In genomic region chr16:81996664-81997529, GRCh38 we compare ENCODE assay signal across 10 cellular contexts. TPM values are rescaled to one million over a fixed set of nuclear protein-coding genes. Genes with fewer than 3 reads are reported as not detected.
DNase-seq lines count a peak whose midpoint lies in the region; ATAC-seq lines count a peak whose summit lies in the region.
"Had no signal": no experiment of that assay in that cellular context is flagged by ENCODE, and none has a peak within 500 bp of the region (broad histone marks: within the 10 kb centered on the region; RNA-seq: fewer than 3 reads in every experiment).

No MANE protein-coding gene starts in this region.

- no peaks in the 10 kb centered on the region for H3K9me3 ChIP-seq in NT2/D1 (ENCODE audit: insufficient read depth, low read length)
- H3K9me3 ChIP-seq: neutrophil had no signal

- no peaks in the 10 kb centered on the region for H3K36me3 ChIP-seq in NT2/D1 (ENCODE audit: insufficient read depth, insufficient read length, low read length)
- H3K36me3 ChIP-seq: neutrophil had no signal

- no peaks in the 10 kb centered on the region for H3K27me3 ChIP-seq in NT2/D1 (ENCODE audit: insufficient read depth, insufficient read length)
- H3K27me3 ChIP-seq: neutrophil had no signal

- no peaks in the 10 kb centered on the region for H3K4me1 ChIP-seq in NT2/D1 (ENCODE audit: insufficient read depth, insufficient read length)

- H3K9ac ChIP-seq in NT2/D1 (ENCODE audit: insufficient read length, low read depth) = no peak overlapping the region

- peak; percentile 88 for DNase-seq in ELR (ENCODE audit: low read depth)
- DNase-seq in NT2/D1 (ENCODE audit: low read depth, low spot score) = peak; percentile 36
- DNase-seq in renal cortical epithelial cell (ENCODE audit: low read depth) = peak; percentile 41
- DNase-seq: NCI-H2107 had no signal

- ATAC-seq in esophagus mucosa (peak; percentile 79), GM21381 (IDR thresholded peaks at IDR 0.05; ENCODE audit: unreplicated experiment) (no peak), GM18870 (IDR thresholded peaks at IDR 0.05; ENCODE audit: unreplicated experiment) (no peak), HG03108 (IDR thresholded peaks at IDR 0.05; ENCODE audit: unreplicated experiment) (no peak), HG03175 (IDR thresholded peaks at IDR 0.05; ENCODE audit: unreplicated experiment) (no peak)

- H3K4me3 ChIP-seq in NT2/D1 (ENCODE audit: insufficient read length, low read depth) = no peak overlapping the region

RNA-seq across cellular contexts. Expression of gene SDR42E1, which starts 14.4 kb away (rescaled TPM):
- total RNA-seq in esophagus mucosa (14.5 TPM), renal cortical epithelial cell (17.9 and 20.8 TPM in 2 replicates)

RNA-seq across cellular contexts. Expression of gene HSD17B2, which starts 38.2 kb away (rescaled TPM):
- total RNA-seq in esophagus mucosa (1.7 TPM), renal cortical epithelial cell (0.70 and 1.2 TPM in 2 replicates)

Comparison
In these comparisons a context has a peak if more than half of its experiments do, and no peak if none do; other contexts are left out.
1. DNase-seq: peak in every context shown above with its lines; median percentile 88 in ELR; 41 in renal cortical epithelial cell; 36 in NT2/D1.